16 cellular contexts compared by ENCODE assay signal in genomic region chr13:32941368-32941767, GRCh38.
DNase-seq lines count a peak whose midpoint lies in the region; ATAC-seq and TF ChIP-seq lines count a peak whose summit lies in the region.
"Had no signal": no experiment of that assay in that cellular context is flagged by ENCODE, and none has a peak within 500 bp of the region (broad histone marks: within the 10 kb centered on the region; RNA-seq: fewer than 3 reads in every experiment).

No MANE protein-coding gene starts in this region.

- peaks cover 9% of the 10 kb centered on the region for H3K27me3 Mint-ChIP-seq in activated CD8-positive, alpha-beta memory T cell treated with anti-CD3 and anti-CD28 coated beads, Interleukin-2, amount 10 ng/mL, durations not matched to agents 7 days and 5 days
- peaks cover 4% of the 10 kb centered on the region for H3K27me3 Mint-ChIP-seq in activated CD8-positive, alpha-beta T cell treated with anti-CD3 and anti-CD28 coated beads for 36 hours
- no peaks in the 10 kb centered on the region for H3K27me3 Mint-ChIP-seq in nephron (ENCODE audit: low read depth)
- H3K27me3 Mint-ChIP-seq: activated CD4-positive, alpha-beta memory T cell treated with anti-CD3 and anti-CD28 coated beads, Interleukin-2, amount 10 ng/mL, durations not matched to agents 7 days and 5 days had no signal

- no peak for TF ChIP-seq CTCF in activated CD8-positive, alpha-beta T cell treated with anti-CD3 and anti-CD28 coated beads for 36 hours (IDR thresholded peaks at IDR 0.05)
- no peak for TF ChIP-seq CTCF in nephron (IDR thresholded peaks at IDR 0.05; ENCODE audit: unreplicated experiment in 3 of 3)
- no peak for TF ChIP-seq CTCF in GM10266 (IDR thresholded peaks at IDR 0.05; ENCODE audit: control insufficient read depth, insufficient read depth, low read depth, missing control alignments)

- no peaks in the 10 kb centered on the region for H3K9me3 Mint-ChIP-seq in activated CD8-positive, alpha-beta memory T cell treated with anti-CD3 and anti-CD28 coated beads, Interleukin-2, amount 10 ng/mL, durations not matched to agents 7 days and 5 days (ENCODE audit: low read depth)
- H3K9me3 Mint-ChIP-seq in activated CD8-positive, alpha-beta T cell treated with anti-CD3 and anti-CD28 coated beads for 36 hours: peaks cover 3% of the 10 kb centered on the region
- peaks cover 27% of the 10 kb centered on the region for H3K9me3 Mint-ChIP-seq in nephron

- ATAC-seq in activated CD8-positive, alpha-beta memory T cell treated with anti-CD3 and anti-CD28 coated beads, Interleukin-2, amount 10 ng/mL, durations not matched to agents 7 days and 5 days: peak; percentile 61
- peak; percentile 46 for ATAC-seq in HG03442 (IDR thresholded peaks at IDR 0.05; ENCODE audit: unreplicated experiment)
- ATAC-seq in activated CD8-positive, alpha-beta T cell treated with anti-CD3 and anti-CD28 coated beads for 36 hours: peak; percentile 60
- ATAC-seq: activated CD4-positive, CD25-positive, alpha-beta regulatory T cell treated with anti-CD3 and anti-CD28 coated beads, Interleukin-2, amount 50 U/mL, for 24 hours; CD8-positive, alpha-beta T cell had no signal

- DNase-seq in activated CD8-positive, alpha-beta memory T cell treated with anti-CD3 and anti-CD28 coated beads, Interleukin-2, amount 10 ng/mL, durations not matched to agents 7 days and 5 days: no peak
- no peak for DNase-seq in activated CD8-positive, alpha-beta memory T cell treated with anti-CD3 and anti-CD28 coated beads, Interleukin-2, amount 50 U/mL, for 48 hours
- no peak for DNase-seq in activated CD8-positive, alpha-beta T cell treated with anti-CD3 and anti-CD28 coated beads for 36 hours
- DNase-seq in GM10266 (ENCODE audit: extremely low spot score) (no peak), NCI-H1417 (lab: John Stamatoyannopoulos, UW) (no peak), amygdala (lab: John Stamatoyannopoulos, UW) (no peak)
- DNase-seq: activated CD4-positive, alpha-beta memory T cell treated with anti-CD3 and anti-CD28 coated beads, Interleukin-2, amount 10 ng/mL, durations not matched to agents 7 days and 5 days; activated effector memory CD4-positive, alpha-beta T cell treated with Interleukin-2 at 50 U/mL for 16 hours; CD8-positive, alpha-beta T cell; NCI-H2081; NCI-H2227 treated with DMSO at 0.1 percent for 48 hours; stomach; thyroid gland had no signal

- no peaks in the 10 kb centered on the region for H3K36me3 Mint-ChIP-seq in activated CD8-positive, alpha-beta memory T cell treated with anti-CD3 and anti-CD28 coated beads, Interleukin-2, amount 10 ng/mL, durations not matched to agents 7 days and 5 days
- H3K36me3 Mint-ChIP-seq in activated CD8-positive, alpha-beta T cell treated with anti-CD3 and anti-CD28 coated beads for 36 hours (ENCODE audit: low read depth): no peaks in the 10 kb centered on the region
- H3K36me3 Mint-ChIP-seq in nephron (ENCODE audit: low read depth): no peaks in the 10 kb centered on the region
- H3K36me3 Mint-ChIP-seq: CD8-positive, alpha-beta T cell had no signal

- peaks cover 11% of the 10 kb centered on the region for H3K4me1 Mint-ChIP-seq in activated CD8-positive, alpha-beta memory T cell treated with anti-CD3 and anti-CD28 coated beads, Interleukin-2, amount 10 ng/mL, durations not matched to agents 7 days and 5 days
- H3K4me1 Mint-ChIP-seq in activated CD8-positive, alpha-beta T cell treated with anti-CD3 and anti-CD28 coated beads for 36 hours (ENCODE audit: low read depth): peaks cover 10% of the 10 kb centered on the region
- peaks cover 24% of the 10 kb centered on the region for H3K4me1 Mint-ChIP-seq in nephron

- CTCF ChIA-PET in activated CD8-positive, alpha-beta memory T cell treated with anti-CD3 and anti-CD28 coated beads, Interleukin-2, amount 10 ng/mL, durations not matched to agents 7 days and 5 days (lab: Charles Lee): no interaction called here
- CTCF ChIA-PET in activated CD8-positive, alpha-beta T cell treated with anti-CD3 and anti-CD28 coated beads for 36 hours (lab: Charles Lee): interaction anchor here (1.2 kb wide), 1 partner anchor 16 kb away, joined by 4 read pairs; no protein-coding TSS in a partner anchor

- H3K27ac Mint-ChIP-seq in activated CD8-positive, alpha-beta memory T cell treated with anti-CD3 and anti-CD28 coated beads, Interleukin-2, amount 10 ng/mL, durations not matched to agents 7 days and 5 days: no peak overlapping the region
- H3K27ac Mint-ChIP-seq in activated CD8-positive, alpha-beta T cell treated with anti-CD3 and anti-CD28 coated beads for 36 hours: no peak overlapping the region
- peak overlapping the region; percentile 91 to 96 (median 95) for H3K27ac Mint-ChIP-seq in nephron
- H3K27ac Mint-ChIP-seq: activated CD4-positive, alpha-beta memory T cell treated with anti-CD3 and anti-CD28 coated beads, Interleukin-2, amount 10 ng/mL, durations not matched to agents 7 days and 5 days; CD8-positive, alpha-beta T cell had no signal

- no peak overlapping the region for H3K4me3 Mint-ChIP-seq in activated CD8-positive, alpha-beta memory T cell treated with anti-CD3 and anti-CD28 coated beads, Interleukin-2, amount 10 ng/mL, durations not matched to agents 7 days and 5 days
- H3K4me3 Mint-ChIP-seq in activated CD8-positive, alpha-beta T cell treated with anti-CD3 and anti-CD28 coated beads for 36 hours: no peak overlapping the region
- no peak overlapping the region for H3K4me3 Mint-ChIP-seq in nephron
- H3K4me3 Mint-ChIP-seq: activated CD4-positive, alpha-beta memory T cell treated with anti-CD3 and anti-CD28 coated beads, Interleukin-2, amount 10 ng/mL, durations not matched to agents 7 days and 5 days; CD8-positive, alpha-beta T cell had no signal

- POLR2A ChIA-PET in activated CD8-positive, alpha-beta T cell treated with anti-CD3 and anti-CD28 coated beads for 36 hours (lab: Charles Lee): no interaction called here

- intact Hi-C loops in activated CD8-positive, alpha-beta T cell treated with anti-CD3 and anti-CD28 coated beads for 36 hours (cut with micrococcal nuclease): no loop called here

Comparison
In these comparisons a context has a peak if more than half of its experiments do, and no peak if none do; other contexts are left out.
1. H3K27ac Mint-ChIP-seq: peak in nephron (3 of 3); none in activated CD8-positive, alpha-beta memory T cell treated with anti-CD3 and anti-CD28 coated beads, Interleukin-2, amount 10 ng/mL, durations not matched to agents 7 days and 5 days (single experiment) and activated CD8-positive, alpha-beta T cell treated with anti-CD3 and anti-CD28 coated beads for 36 hours (single experiment).
2. Peak in every context shown above with its lines, with median percentiles within 50 percentile points of each other: ATAC-seq.